1 cellular context compared by ENCODE assay signal in genomic region chr19:45927565-45928261, GRCh38.
TF ChIP-seq lines count a peak whose summit lies in the region.

No MANE protein-coding gene starts in this region.

TF ChIP-seq in HepG2, 621 proteins besides CTCF, POLR2A, EP300 and RAD21 (continued from another document and continues in another):
- no peak for TF ChIP-seq GFI1 (CRISPR knock-in tag; IDR thresholded peaks at IDR 0.05; ENCODE audit: borderline replicate concordance)
- no peak for TF ChIP-seq GTF2F1 (IDR thresholded peaks at IDR 0.05; ENCODE audit: low read length)
- no peak for TF ChIP-seq ZMAT5 (CRISPR knock-in tag; IDR thresholded peaks at IDR 0.05; ENCODE audit: borderline replicate concordance, low read depth)
- TF ChIP-seq HCFC1 (IDR thresholded peaks at IDR 0.05; ENCODE audit: low read depth, low read length) = peak; percentile 95
- peak; percentile 60; the same call in 1 of the 2 replicates for TF ChIP-seq NR0B2 (CRISPR knock-in tag; IDR thresholded peaks at IDR 0.05)
- no peak for TF ChIP-seq TIGD3 (CRISPR knock-in tag; IDR thresholded peaks at IDR 0.05; ENCODE audit: borderline replicate concordance)
- TF ChIP-seq ETV6 (CRISPR knock-in tag; conservative IDR thresholded peaks at IDR 0.05) = peak; percentile 72
- TF ChIP-seq RFX3 (CRISPR knock-in tag; IDR thresholded peaks at IDR 0.05) = no peak
- TF ChIP-seq ZFX (CRISPR knock-in tag; IDR thresholded peaks at IDR 0.05; ENCODE audit: low read depth) = peak; percentile 67; the same call in 1 of the 2 replicates
- peak; percentile 40; the same call in 1 of the 2 replicates for TF ChIP-seq ZGPAT (CRISPR knock-in tag; IDR thresholded peaks at IDR 0.05)
- TF ChIP-seq CENPT (CRISPR knock-in tag; IDR thresholded peaks at IDR 0.05; ENCODE audit: low read depth) = peak; percentile 67; the same call in 1 of the 2 replicates
- TF ChIP-seq ZNF282 (IDR thresholded peaks at IDR 0.05; ENCODE audit: partially characterized antibody) = no peak
- TF ChIP-seq DMAP1 (CRISPR knock-in tag; IDR thresholded peaks at IDR 0.05) = peak; percentile 71; the same call in 1 of the 2 replicates
- no peak for TF ChIP-seq TCF7 (IDR thresholded peaks at IDR 0.05; ENCODE audit: low read depth)
- TF ChIP-seq DZIP1 (CRISPR knock-in tag; IDR thresholded peaks at IDR 0.05) = no peak
- TF ChIP-seq ZNF205 (CRISPR knock-in tag; IDR thresholded peaks at IDR 0.05) = no peak
- TF ChIP-seq MXD4 (CRISPR knock-in tag; IDR thresholded peaks at IDR 0.05) = peak; percentile 79
- peak; percentile 34; the same call in 1 of the 2 replicates for TF ChIP-seq CEBPG (CRISPR knock-in tag; IDR thresholded peaks at IDR 0.05)
- TF ChIP-seq RFXAP (CRISPR knock-in tag; IDR thresholded peaks at IDR 0.05; ENCODE audit: borderline replicate concordance) = no peak
- no peak for TF ChIP-seq KMT2B (CRISPR knock-in tag; IDR thresholded peaks at IDR 0.05)
- no peak for TF ChIP-seq HNF4G (IDR thresholded peaks at IDR 0.05; ENCODE audit: borderline replicate concordance, low read depth, low read length)
- no peak for TF ChIP-seq HNF4G (CRISPR knock-in tag; IDR thresholded peaks at IDR 0.05; ENCODE audit: borderline replicate concordance, low read depth)
- no peak for TF ChIP-seq ZNF503 (CRISPR knock-in tag; IDR thresholded peaks at IDR 0.05)
- no peak for TF ChIP-seq ZFP82 (CRISPR knock-in tag; IDR thresholded peaks at IDR 0.05; ENCODE audit: borderline replicate concordance)
- TF ChIP-seq SNRNP70 (IDR thresholded peaks at IDR 0.05; ENCODE audit: low read depth, low read length) = no peak
- 0 out of 2 replicates have a peak, but pooled peaks have one; percentile 85 for TF ChIP-seq CC2D1A (CRISPR knock-in tag; IDR thresholded peaks at IDR 0.05)
- peak; percentile 54; the same call in 1 of the 2 replicates for TF ChIP-seq KAT8 (CRISPR knock-in tag; IDR thresholded peaks at IDR 0.05)
- TF ChIP-seq THAP8 (CRISPR knock-in tag; IDR thresholded peaks at IDR 0.05; ENCODE audit: borderline replicate concordance) = no peak
- TF ChIP-seq GABPA (IDR thresholded peaks at IDR 0.05; ENCODE audit: low read depth, low read length) = peak; percentile 31; the same call in 1 of the 2 replicates
- TF ChIP-seq GABPA (CRISPR knock-in tag; IDR thresholded peaks at IDR 0.05; ENCODE audit: low read depth) = peak; percentile 88
- no peak for TF ChIP-seq NFKBIZ (CRISPR knock-in tag; IDR thresholded peaks at IDR 0.05)
- no peak for TF ChIP-seq TRIM22 (IDR thresholded peaks at IDR 0.05)
- no peak for TF ChIP-seq FLYWCH1 (CRISPR knock-in tag; IDR thresholded peaks at IDR 0.05)
- no peak for TF ChIP-seq ZFYVE20 (CRISPR knock-in tag; IDR thresholded peaks at IDR 0.05; ENCODE audit: borderline replicate concordance, low read depth)
- no peak for TF ChIP-seq ZNF337 (CRISPR knock-in tag; IDR thresholded peaks at IDR 0.05; ENCODE audit: borderline replicate concordance, low read depth)
- TF ChIP-seq ZMYM4 (CRISPR knock-in tag; IDR thresholded peaks at IDR 0.05) = no peak; the same call in 1 of the 2 replicates
- no peak for TF ChIP-seq ZNF292 (CRISPR knock-in tag; IDR thresholded peaks at IDR 0.05; ENCODE audit: borderline replicate concordance, low read depth)
- no peak; the same call in 1 of the 2 replicates for TF ChIP-seq ZFP1 (CRISPR knock-in tag; IDR thresholded peaks at IDR 0.05)
- TF ChIP-seq IRF1 (CRISPR knock-in tag; IDR thresholded peaks at IDR 0.05; ENCODE audit: low read depth) = no peak
- TF ChIP-seq ZKSCAN5 (CRISPR knock-in tag; IDR thresholded peaks at IDR 0.05) = peak; percentile 87
- no peak for TF ChIP-seq SKI (IDR thresholded peaks at IDR 0.05; ENCODE audit: partially characterized antibody)
- no peak for TF ChIP-seq KAT2B (IDR thresholded peaks at IDR 0.05; ENCODE audit: borderline replicate concordance, low read depth, low read length)
- no peak for TF ChIP-seq WIZ (CRISPR knock-in tag; IDR thresholded peaks at IDR 0.05)
- TF ChIP-seq ZNF646 (CRISPR knock-in tag; IDR thresholded peaks at IDR 0.05) = no peak
- peak; percentile 86 for TF ChIP-seq GMEB1 (CRISPR knock-in tag; IDR thresholded peaks at IDR 0.05; ENCODE audit: borderline replicate concordance)
